ENCODE assay signal across 9 cellular contexts in genomic region chr12:106309671-106310313, GRCh38. TPM values are rescaled to one million over a fixed set of nuclear protein-coding genes. Genes with fewer than 3 reads are reported as not detected.
A peak's percentile ranks its signal among the peaks of the same experiment; 100 is the strongest.
DNase-seq lines count a peak whose midpoint lies in the region; ATAC-seq and TF ChIP-seq lines count a peak whose summit lies in the region.
"Had no signal": no experiment of that assay in that cellular context is flagged by ENCODE, and none has a peak within 500 bp of the region (broad histone marks: within the 10 kb centered on the region; RNA-seq: fewer than 3 reads in every experiment).

No MANE protein-coding gene starts in this region.

- no peaks in the 10 kb centered on the region for H3K9me2 ChIP-seq in SK-N-SH

- H3K27me3 ChIP-seq in SK-N-SH (ENCODE audit: insufficient read depth) (no peaks in the 10 kb centered on the region), sigmoid colon (no peaks in the 10 kb centered on the region)

- no peaks in the 10 kb centered on the region for H3K79me2 ChIP-seq in SK-N-SH (ENCODE audit: insufficient read depth)

- H3K4me2 ChIP-seq in SK-N-SH: peak overlapping the region; percentile 57

- peak; percentile 67 for DNase-seq in DMS79 (lab: John Stamatoyannopoulos, UW)
- no peak for DNase-seq in SK-N-SH
- DNase-seq in Right ventricle myocardium superior: peak; percentile 46
- peak; percentile 75 for DNase-seq in retinal pigment epithelial cell (ENCODE audit: low read depth)
- no peak for DNase-seq in NOMO-1 treated with dmso at 0.1 percent for 144 hours (lab: John Stamatoyannopoulos, UW; ENCODE audit: unreplicated experiment)
- no peak for DNase-seq in stimulated activated CD4-positive, alpha-beta T cell treated with anti-CD3 and anti-CD28 coated beads, Interleukin-4, amount 100 ng/mL, for 1 hour
- no peak for DNase-seq in sigmoid colon
- DNase-seq in NCI-H2227 (lab: John Stamatoyannopoulos, UW; ENCODE audit: unreplicated experiment): no peak
- DNase-seq: activated CD4-positive, alpha-beta T cell treated with anti-CD3 and anti-CD28 coated beads, Interleukin-2, amount 50 U/mL, for 1 hour had no signal

- intact Hi-C loops in Right ventricle myocardium superior (cut with DNase I) (loop anchor here (10.0 kb wide), 1 partner anchor 65 kb away; the partner anchor contains the start of gene CKAP4), sigmoid colon (cut with DNase I) (no loop called here)

- peaks cover 8% of the 10 kb centered on the region for H3F3A ChIP-seq in SK-N-SH (replicated peaks; ENCODE audit: insufficient read depth)

- TF ChIP-seq EP300 in SK-N-SH (IDR thresholded peaks at IDR 0.05; ENCODE audit: borderline replicate concordance in 1 of 2, low read depth in 1 of 2, low read length in 1 of 2) (no peak), sigmoid colon (IDR thresholded peaks at IDR 0.05) (no peak)

- no peak for TF ChIP-seq RAD21 in SK-N-SH (IDR thresholded peaks at IDR 0.05; ENCODE audit: low read length)

- no peak for TF ChIP-seq POLR2A in sigmoid colon (IDR thresholded peaks at IDR 0.05)

- H3K9ac ChIP-seq in SK-N-SH: peak overlapping the region; percentile 21; the same call in 1 of the 2 replicates

- CTCF ChIA-PET in SK-N-SH (lab: Yijun Ruan, JAX): interaction anchor here (0.9 kb wide), 1 partner anchor 27 kb away, joined by 3 read pairs; no protein-coding TSS in a partner anchor

- H4K20me1 ChIP-seq in SK-N-SH (ENCODE audit: insufficient read depth): no peaks in the 10 kb centered on the region

- H3K4me3 ChIP-seq in SK-N-SH (ENCODE audit: low read depth in 2 of 2, low read length in 1 of 2) (no peak overlapping the region), retinal pigment epithelial cell (ENCODE audit: low read length) (no peak overlapping the region), sigmoid colon (no peak overlapping the region)

- POLR2A ChIA-PET in SK-N-SH (lab: Yijun Ruan, JAX): no interaction called here

- H3K9me3 ChIP-seq in SK-N-SH (no peaks in the 10 kb centered on the region), sigmoid colon (no peaks in the 10 kb centered on the region)

- peak overlapping the region; percentile 58 to 76 for H3K27ac ChIP-seq in SK-N-SH (ENCODE audit: low read depth in 2 of 2, low read length in 1 of 2)
- no peak overlapping the region for H3K27ac ChIP-seq in sigmoid colon

- WGBS in SK-N-SH (ENCODE audit: low lambda C conversion rate): 33% methylated on average over 5 of the region's 5 CpGs
- WGBS in sigmoid colon, 2 donors: 80 to 86% methylated on average over 5 of the region's 5 CpGs

- peak; percentile 44 for ATAC-seq in Right ventricle myocardium superior (ENCODE audit: poor library complexity)

- H3K36me3 ChIP-seq in SK-N-SH (replicated peaks in 1 of 2; ENCODE audit: control insufficient read depth in 1 of 2, insufficient read depth in 2 of 2, low read length in 1 of 2) (no peaks in the 10 kb centered on the region), sigmoid colon (peaks cover 0 to 19% (median 4%) of the 10 kb centered on the region in 4 donors)

- peaks cover 5 to 16% of the 10 kb centered on the region in 2 experiments; a peak in 3 of 4 replicates for H3K4me1 ChIP-seq in SK-N-SH (ENCODE audit: control insufficient read depth in 1 of 2, insufficient read depth in 2 of 2, low read depth in 1 of 2, low read length in 1 of 2)
- H3K4me1 ChIP-seq in sigmoid colon: peaks cover 0 to 62% (median 53%) of the 10 kb centered on the region in 4 donors

- TF ChIP-seq CTCF in SK-N-SH (IDR thresholded peaks at IDR 0.05) (no peak), retinal pigment epithelial cell (conservative IDR thresholded peaks at IDR 0.05; ENCODE audit: low read depth, low read length) (no peak), sigmoid colon (IDR thresholded peaks at IDR 0.05) (no peak)

- H2AFZ ChIP-seq in SK-N-SH (ENCODE audit: low read depth): peak overlapping the region; percentile 67

TF ChIP-seq in SK-N-SH, 30 proteins besides CTCF, POLR2A, EP300 and RAD21:
- TF ChIP-seq RXRA (IDR thresholded peaks at IDR 0.05; ENCODE audit: borderline replicate concordance, low read depth): no peak
- TF ChIP-seq TCF12 (IDR thresholded peaks at IDR 0.05): peak; percentile 54; the same call in 1 of the 2 replicates

RNA-seq across cellular contexts. Expression of gene TCP11L2, which starts 7.3 kb away (rescaled TPM):
- polyA plus RNA-seq in SK-N-SH (2012; rRNA removed) (4.0 and 5.5 TPM in 2 replicates), sigmoid colon (1 to 10 TPM; 3.0 to 9.5 (median 9.3) TPM)
- 3.2 and 3.8 TPM in 2 replicates for polyA plus RNA-seq in SK-N-SH (2012; cell fraction: cytosol; rRNA removed)
- polyA plus RNA-seq in SK-N-SH (2012; cell fraction: nucleus; rRNA removed): 6.3 and 11.7 TPM in 2 replicates
- total RNA-seq in Right ventricle myocardium superior (122 TPM), sigmoid colon (10 to 100 TPM; 38.4 to 53.5 (median 49.3) TPM)

RNA-seq across cellular contexts. Expression of gene POLR3B, which starts 47.8 kb away (rescaled TPM):
- polyA plus RNA-seq in SK-N-SH (2012; rRNA removed) (3.3 and 3.9 TPM in 2 replicates), sigmoid colon (1 to 10 TPM; 1.8 to 4.0 (median 3.5) TPM)
- polyA plus RNA-seq in SK-N-SH (2012; cell fraction: cytosol; rRNA removed): 3.9 TPM in 2 replicates
- polyA plus RNA-seq in SK-N-SH (2012; cell fraction: nucleus; rRNA removed): 2.8 and 3.9 TPM in 2 replicates
- total RNA-seq in Right ventricle myocardium superior (7.1 TPM), sigmoid colon (1 to 10 TPM; 3.9 to 5.4 (median 4.8) TPM)

Comparison
In these comparisons a context has a peak if more than half of its experiments do, and no peak if none do; other contexts are left out.
1. DNase-seq: peak in DMS79 (single experiment), Right ventricle myocardium superior (single experiment) and retinal pigment epithelial cell (single experiment); none in SK-N-SH (single experiment), NOMO-1 treated with dmso at 0.1 percent for 144 hours (single experiment), stimulated activated CD4-positive, alpha-beta T cell treated with anti-CD3 and anti-CD28 coated beads, Interleukin-4, amount 100 ng/mL, for 1 hour (single experiment), sigmoid colon (single experiment) and NCI-H2227 (single experiment).
2. H3K27ac ChIP-seq: peak in SK-N-SH (2 of 2); none in sigmoid colon (0 of 4).